Comparison of ENCODE assay signal across 33 cellular contexts in the genomic region with DNA sequence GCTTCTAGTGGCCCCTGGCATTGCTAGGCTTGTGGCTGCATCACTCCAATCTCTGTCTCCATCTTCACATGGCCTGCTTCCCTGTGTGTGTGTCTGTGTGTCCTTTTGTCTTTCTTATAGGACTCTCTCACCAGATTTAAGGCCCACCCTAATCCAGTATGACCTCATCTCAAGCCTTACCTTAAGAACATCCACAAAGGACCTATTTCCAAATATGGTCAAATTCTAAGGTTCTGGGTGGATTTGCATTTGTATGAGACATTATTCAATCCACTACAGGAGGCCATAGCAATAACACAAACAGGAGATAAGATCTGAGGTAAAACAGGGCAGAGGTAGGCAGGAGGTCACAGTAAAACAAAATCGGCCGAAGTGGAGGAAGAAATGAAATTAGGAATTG.
"Had no signal": no experiment of that assay in that cellular context is flagged by ENCODE, and none has a peak within 500 bp of the region (broad histone marks: within the 10 kb centered on the region; RNA-seq: fewer than 3 reads in every experiment).

No MANE protein-coding gene starts in this region.

- H3K4me3 ChIP-seq: adrenal gland, cardiac muscle cell, coronary artery, dorsolateral prefrontal cortex, left ventricle myocardium inferior, skin epidermis, uterus had no signal

- H3K27me3 Mint-ChIP-seq: activated CD4-positive, alpha-beta memory T cell treated with anti-CD3 and anti-CD28 coated beads for 36 hours; activated CD4-positive, alpha-beta T cell treated with anti-CD3 and anti-CD28 coated beads, Interleukin-2, amount 10 ng/mL, durations not matched to agents 24 days and 14 days; activated naive CD8-positive, alpha-beta T cell treated with anti-CD3 and anti-CD28 coated beads for 36 hours; brain; stimulated activated memory B cell treated with anti-CD40 and anti-IgM and Interleukin-4, amounts not matched to agents 10 μg/mL and 1 μg/mL and 100 μg/mL, for 72 hours; stimulated activated naive CD8-positive, alpha-beta T cell treated with anti-CD3 and anti-CD28 coated beads, Interleukin-15, amount 100 ng/mL, for 72 hours; T-helper 17 cell; type B pancreatic cell had no signal

- H3K36me3 ChIP-seq: adrenal gland, cardiac muscle cell, left ventricle myocardium inferior, neutrophil, uterus, WERI-Rb-1 had no signal

- H3K4me1 Mint-ChIP-seq: nephron progenitor cell; stimulated activated memory B cell treated with anti-CD40 and anti-IgM and Interleukin-4, amounts not matched to agents 10 μg/mL and 1 μg/mL and 100 μg/mL, for 72 hours; stimulated activated naive CD8-positive, alpha-beta T cell treated with anti-CD3 and anti-CD28 coated beads, Interleukin-15, amount 100 ng/mL, for 72 hours had no signal

- DNase-seq: activated CD4-positive, alpha-beta memory T cell treated with anti-CD3 and anti-CD28 coated beads for 36 hours; activated CD4-positive, alpha-beta T cell treated with anti-CD3 and anti-CD28 coated beads, Interleukin-2, amount 10 ng/mL, durations not matched to agents 24 days and 14 days; activated CD4-positive, CD25-positive, alpha-beta regulatory T cell treated with anti-CD3 and anti-CD28 coated beads, Interleukin-2, amount 50 U/mL, for 72 hours; activated CD8-positive, alpha-beta memory T cell treated with anti-CD3 and anti-CD28 coated beads, Interleukin-2, amount 50 U/mL, for 4 hours; activated effector memory CD4-positive, alpha-beta T cell treated with anti-CD3 and anti-CD28 coated beads, Interleukin-2, amount 50 U/mL, for 16 hours; activated naive CD4-positive, alpha-beta T cell treated with anti-CD3 and anti-CD28 coated beads for 36 hours; activated naive CD8-positive, alpha-beta T cell treated with anti-CD3 and anti-CD28 coated beads for 36 hours; activated T-cell treated with anti-CD3 and anti-CD28 coated beads, Interleukin-2, amount 50 U/mL, for 1 hour; adrenal gland; aorta; cerebellar nuclear complex; dorsolateral prefrontal cortex; effector memory CD4-positive, alpha-beta T cell; left ventricle myocardium inferior; nephron progenitor cell; stimulated activated CD4-positive, alpha-beta T cell treated with anti-CD3 and anti-CD28 coated beads, Interleukin-12 subunit alpha, Interleukin-12 subunit beta, amount 100 ng/mL, for 4 hours; stimulated activated CD4-positive, alpha-beta T cell treated with anti-CD3 and anti-CD28 coated beads, Interleukin-4, amount 100 ng/mL, for 4 hours; stimulated activated CD8-positive, alpha-beta memory T cell treated with anti-CD3 and anti-CD28 coated beads, Interleukin-4, amount 100 ng/mL, for 48 hours; stimulated activated naive CD8-positive, alpha-beta T cell treated with anti-CD3 and anti-CD28 coated beads, Interleukin-15, amount 100 ng/mL, for 72 hours; substantia nigra; T-helper 17 cell; T1000; uterus; WERI-Rb-1 had no signal

- H3K36me3 Mint-ChIP-seq: activated CD4-positive, alpha-beta memory T cell treated with anti-CD3 and anti-CD28 coated beads for 36 hours; activated naive CD8-positive, alpha-beta T cell treated with anti-CD3 and anti-CD28 coated beads for 36 hours; brain; stimulated activated memory B cell treated with anti-CD40 and anti-IgM and Interleukin-4, amounts not matched to agents 10 μg/mL and 1 μg/mL and 100 μg/mL, for 72 hours; type B pancreatic cell had no signal

- H3K9me3 Mint-ChIP-seq: activated CD4-positive, alpha-beta memory T cell treated with anti-CD3 and anti-CD28 coated beads for 36 hours; activated CD4-positive, alpha-beta T cell treated with anti-CD3 and anti-CD28 coated beads, Interleukin-2, amount 10 ng/mL, durations not matched to agents 24 days and 14 days; activated naive CD4-positive, alpha-beta T cell treated with anti-CD3 and anti-CD28 coated beads for 36 hours; activated naive CD8-positive, alpha-beta T cell treated with anti-CD3 and anti-CD28 coated beads for 36 hours; activated T-helper 1 cell treated with anti-CD3 and anti-CD28 coated beads, Interleukin-12 subunit alpha, Interleukin-12 subunit beta, Interleukin-2, Interleukin-4 antibody, amounts not matched to agents 30 ng/mL and 10 ng/mL and 1 ng/mL, durations not matched to agents 14 hours and 24 hours and 36 hours; nephron progenitor cell; stimulated activated memory B cell treated with anti-CD40 and anti-IgM and Interleukin-4, amounts not matched to agents 10 μg/mL and 1 μg/mL and 100 μg/mL, for 72 hours; stimulated activated naive CD8-positive, alpha-beta T cell treated with anti-CD3 and anti-CD28 coated beads, Interleukin-15, amount 100 ng/mL, for 72 hours; type B pancreatic cell had no signal

- H3K9me3 ChIP-seq: adrenal gland, left ventricle myocardium inferior, neutrophil, uterus had no signal

- ATAC-seq: sciatic nerve; stimulated activated memory B cell treated with anti-CD40 and anti-IgM and Interleukin-4, amounts not matched to agents 10 μg/mL and 1 μg/mL and 100 μg/mL, for 72 hours; stimulated activated naive CD8-positive, alpha-beta T cell treated with anti-CD3 and anti-CD28 coated beads, Interleukin-15, amount 100 ng/mL, for 72 hours; T-helper 17 cell had no signal

- H3K27ac ChIP-seq: adrenal gland, cardiac muscle cell, coronary artery, dorsolateral prefrontal cortex, left ventricle myocardium inferior, neutrophil, skin epidermis, uterus, WERI-Rb-1 had no signal

- H3K27ac Mint-ChIP-seq: activated CD4-positive, alpha-beta memory T cell treated with anti-CD3 and anti-CD28 coated beads for 36 hours; activated CD4-positive, alpha-beta T cell treated with anti-CD3 and anti-CD28 coated beads, Interleukin-2, amount 10 ng/mL, durations not matched to agents 24 days and 14 days; activated naive CD4-positive, alpha-beta T cell treated with anti-CD3 and anti-CD28 coated beads for 36 hours; activated naive CD8-positive, alpha-beta T cell treated with anti-CD3 and anti-CD28 coated beads for 36 hours; activated T-helper 1 cell treated with anti-CD3 and anti-CD28 coated beads, Interleukin-12 subunit alpha, Interleukin-12 subunit beta, Interleukin-2, Interleukin-4 antibody, amounts not matched to agents 30 ng/mL and 10 ng/mL and 1 ng/mL, durations not matched to agents 14 hours and 24 hours and 36 hours; brain; nephron progenitor cell; stimulated activated memory B cell treated with anti-CD40 and anti-IgM and Interleukin-4, amounts not matched to agents 10 μg/mL and 1 μg/mL and 100 μg/mL, for 72 hours; stimulated activated naive CD8-positive, alpha-beta T cell treated with anti-CD3 and anti-CD28 coated beads, Interleukin-15, amount 100 ng/mL, for 72 hours; T-helper 17 cell; type B pancreatic cell had no signal

- H3K4me3 Mint-ChIP-seq: activated CD4-positive, alpha-beta memory T cell treated with anti-CD3 and anti-CD28 coated beads for 36 hours; activated CD4-positive, alpha-beta T cell treated with anti-CD3 and anti-CD28 coated beads, Interleukin-2, amount 10 ng/mL, durations not matched to agents 24 days and 14 days; activated naive CD4-positive, alpha-beta T cell treated with anti-CD3 and anti-CD28 coated beads for 36 hours; activated naive CD8-positive, alpha-beta T cell treated with anti-CD3 and anti-CD28 coated beads for 36 hours; activated T-helper 1 cell treated with anti-CD3 and anti-CD28 coated beads, Interleukin-12 subunit alpha, Interleukin-12 subunit beta, Interleukin-2, Interleukin-4 antibody, amounts not matched to agents 30 ng/mL and 10 ng/mL and 1 ng/mL, durations not matched to agents 14 hours and 24 hours and 36 hours; brain; nephron progenitor cell; stimulated activated memory B cell treated with anti-CD40 and anti-IgM and Interleukin-4, amounts not matched to agents 10 μg/mL and 1 μg/mL and 100 μg/mL, for 72 hours; stimulated activated naive CD8-positive, alpha-beta T cell treated with anti-CD3 and anti-CD28 coated beads, Interleukin-15, amount 100 ng/mL, for 72 hours; T-helper 17 cell; type B pancreatic cell had no signal

- H3K27me3 ChIP-seq: adrenal gland, cardiac muscle cell, dorsolateral prefrontal cortex, neutrophil, uterus had no signal
